In the genomic region with DNA sequence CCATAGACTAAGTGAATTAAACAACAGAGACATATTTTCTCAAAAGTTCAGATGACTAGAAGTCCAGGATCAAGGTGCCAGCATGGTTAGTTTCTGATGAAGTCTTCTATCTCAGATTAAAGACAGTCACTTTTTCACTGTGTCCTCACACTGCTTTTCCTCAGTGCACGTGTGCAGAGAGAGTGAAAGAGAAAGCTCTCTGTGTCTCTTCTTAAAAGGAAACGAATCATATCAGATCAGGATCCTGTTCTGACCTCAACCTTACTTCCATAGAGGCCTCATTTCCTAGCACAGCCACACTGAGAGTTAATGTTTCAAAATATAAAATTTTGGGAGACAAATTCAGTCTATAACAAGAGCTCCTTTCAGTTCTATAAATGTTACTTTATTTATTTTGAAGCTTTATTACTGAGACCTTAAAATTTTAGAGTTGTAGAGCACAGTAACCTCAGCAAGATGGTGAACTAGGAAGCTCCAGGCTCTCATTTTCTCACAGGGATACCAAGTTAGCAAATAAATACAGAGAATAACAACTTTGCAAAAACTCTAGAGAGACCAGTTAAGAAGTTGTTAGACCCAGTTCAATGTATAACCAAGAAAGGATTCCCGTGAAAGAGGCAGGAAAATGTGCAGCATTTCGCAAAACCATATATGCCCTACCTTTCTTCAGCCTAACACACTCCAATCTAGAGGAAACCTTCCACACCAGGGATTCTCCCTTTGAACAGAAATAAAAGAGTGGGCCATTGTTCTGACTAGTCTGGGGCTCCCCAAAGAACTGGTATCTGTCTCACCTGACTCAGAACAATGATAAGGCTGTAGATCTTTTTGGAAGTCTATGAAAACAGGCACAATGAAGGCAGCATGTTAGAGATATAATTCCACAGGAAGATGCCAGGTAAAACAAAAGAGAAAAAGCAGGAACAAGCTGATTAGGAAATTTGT, we compare ENCODE assay signal across 1 cellular context.
TF ChIP-seq lines count a peak whose summit lies in the region.

No MANE protein-coding gene starts in this region.

TF ChIP-seq in WTC11, 78 proteins besides CTCF, POLR2A, EP300 and RAD21 (continued from another document):
- TF ChIP-seq ZNF512 (CRISPR knock-in tag; IDR thresholded peaks at IDR 0.05; ENCODE audit: borderline replicate concordance) (no peak), SMAD4 (CRISPR knock-in tag; IDR thresholded peaks at IDR 0.05) (no peak)
TF ChIP-seq in WTC11: peak in this region for 0.
